16 cellular contexts compared by ENCODE assay signal in genomic region chr2:229027353-229028115, GRCh38.
DNase-seq lines count a peak whose midpoint lies in the region; ATAC-seq and TF ChIP-seq lines count a peak whose summit lies in the region.
"Had no signal": no experiment of that assay in that cellular context is flagged by ENCODE, and none has a peak within 500 bp of the region (broad histone marks: within the 10 kb centered on the region; RNA-seq: fewer than 3 reads in every experiment).

No MANE protein-coding gene starts in this region.

- H3K36me3 ChIP-seq in ascending aorta, result peaks cover 13 to 26% of the 10 kb centered on the region in 2 donors
- H3K36me3 ChIP-seq in CD4-positive, alpha-beta memory T cell (ENCODE audit: insufficient read depth, low read length), result no peaks in the 10 kb centered on the region

- peaks cover 0 to 19% (median 5%) of the 10 kb centered on the region in 8 donors for H3K9me3 Mint-ChIP-seq in CD4-positive, alpha-beta memory T cell
- H3K9me3 Mint-ChIP-seq: HFFc6 had no signal

- intact Hi-C loops in left ventricle myocardium superior (cut with micrococcal nuclease) (no loop called here), left cardiac atrium (cut with DNase I) (no loop called here), ascending aorta (cut with DNase I) (no loop called here), sciatic nerve (cut with DNase I) (no loop called here)
- intact Hi-C loops in CD4-positive, alpha-beta memory T cell (cut with micrococcal nuclease), result no loop called here

- no peaks in the 10 kb centered on the region for H3K27me3 ChIP-seq in ascending aorta
- H3K27me3 ChIP-seq in CD4-positive, alpha-beta memory T cell (ENCODE audit: insufficient read depth, low read length), result no peaks in the 10 kb centered on the region

- H3K27ac Mint-ChIP-seq in CD4-positive, alpha-beta memory T cell, result no peak overlapping the region
- H3K27ac Mint-ChIP-seq: B cell; CD8-positive, alpha-beta T cell; HFFc6 had no signal

- POLR2A ChIA-PET in CD4-positive, alpha-beta memory T cell (lab: Charles Lee; ENCODE audit: partially characterized antibody), result no interaction called here

- ATAC-seq in left ventricle myocardium superior (peak; percentile 39), left cardiac atrium (no peak), left lobe of liver (peak; percentile 69), sciatic nerve (peak; percentile 24)
- ATAC-seq: CD8-positive, alpha-beta T cell had no signal

- no peaks in the 10 kb centered on the region for H3K9me3 ChIP-seq in ascending aorta
- H3K9me3 ChIP-seq in CD4-positive, alpha-beta memory T cell (ENCODE audit: control insufficient read depth in 1 of 2, low read length in 2 of 2), result no peaks in the 10 kb centered on the region

- H3K4me3 Mint-ChIP-seq in CD4-positive, alpha-beta memory T cell, result no peak overlapping the region
- H3K4me3 Mint-ChIP-seq: B cell; CD8-positive, alpha-beta T cell; HFFc6 had no signal

- no peaks in the 10 kb centered on the region for H3K4me1 Mint-ChIP-seq in CD4-positive, alpha-beta memory T cell
- H3K4me1 Mint-ChIP-seq: B cell had no signal

- peak overlapping the region; percentile 51 to 61 for H3K27ac ChIP-seq in ascending aorta
- H3K27ac ChIP-seq in CD4-positive, alpha-beta memory T cell (ENCODE audit: low read depth, low read length), result no peak overlapping the region

- no peak overlapping the region for H3K4me3 ChIP-seq in ascending aorta
- no peak overlapping the region for H3K4me3 ChIP-seq in CD4-positive, alpha-beta memory T cell (ENCODE audit: low read length in 2 of 2)

- no peak for TF ChIP-seq CTCF in ascending aorta (IDR thresholded peaks at IDR 0.05)

- CTCF ChIA-PET in CD4-positive, alpha-beta memory T cell (lab: Charles Lee; ENCODE audit: partially characterized antibody), result no interaction called here

- DNase-seq in left ventricle myocardium superior (no peak), left cardiac atrium (no peak), ascending aorta (ENCODE audit: low spot score in 2 of 2) (no peak), left lobe of liver (ENCODE audit: low spot score) (no peak), sciatic nerve (ENCODE audit: low spot score) (no peak), GOT3 (lab: John Stamatoyannopoulos, UW) (no peak), NCI-H1105 (lab: John Stamatoyannopoulos, UW) (no peak)
- DNase-seq in CD4-positive, alpha-beta memory T cell, result no peak
- DNase-seq: C1 segment of cervical spinal cord; CD8-positive, alpha-beta T cell; COR-L47; DND-41; GDM1; HCEC 1CT; HFFc6 had no signal

- H3K27me3 Mint-ChIP-seq in CD4-positive, alpha-beta memory T cell, result no peaks in the 10 kb centered on the region
- H3K27me3 Mint-ChIP-seq: B cell had no signal

- peaks cover 3 to 8% of the 10 kb centered on the region in 2 donors for H3K4me1 ChIP-seq in ascending aorta
- no peaks in the 10 kb centered on the region for H3K4me1 ChIP-seq in CD4-positive, alpha-beta memory T cell (ENCODE audit: insufficient read depth, low read length)

- H3K36me3 Mint-ChIP-seq in CD4-positive, alpha-beta memory T cell, result no peaks in the 10 kb centered on the region
- H3K36me3 Mint-ChIP-seq: CD8-positive, alpha-beta T cell had no signal

Comparison
In these comparisons a context has a peak if more than half of its experiments do, and no peak if none do; other contexts are left out.
1. ATAC-seq: peak in left ventricle myocardium superior (single experiment), left lobe of liver (single experiment) and sciatic nerve (single experiment); none in left cardiac atrium (0 of 2).